Comparison of ENCODE assay signal across 1 cellular context in the genomic region with DNA sequence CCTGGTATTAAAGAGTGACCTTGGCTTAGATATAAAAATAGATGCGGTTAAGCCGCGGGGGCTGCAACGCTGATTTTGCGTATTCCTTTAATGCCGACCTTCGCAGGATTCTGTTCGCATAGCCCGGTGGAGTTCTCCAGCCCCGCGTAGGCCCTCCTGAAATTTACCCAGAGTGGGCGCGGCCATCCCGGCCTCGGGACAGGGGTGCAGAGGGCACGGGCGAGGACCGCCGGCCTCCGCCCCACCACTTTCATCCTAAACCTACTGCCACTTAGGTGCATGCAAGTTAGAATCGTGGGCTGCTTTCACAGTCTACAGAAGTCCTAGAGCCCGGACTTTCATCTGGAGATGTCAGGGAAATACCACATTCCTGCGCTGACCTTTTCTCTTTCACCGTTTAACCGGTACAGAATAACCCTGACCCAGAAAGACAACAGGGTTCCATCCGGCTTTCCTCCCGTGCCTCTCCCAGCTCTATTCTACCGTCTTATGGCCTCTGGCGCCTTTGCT.
TF ChIP-seq lines count a peak whose summit lies in the region.

No MANE protein-coding gene starts in this region.

TF ChIP-seq in HepG2, 621 proteins besides CTCF, POLR2A, EP300 and RAD21 (continued from another document and continues in another):
- TF ChIP-seq, protein P1, sequence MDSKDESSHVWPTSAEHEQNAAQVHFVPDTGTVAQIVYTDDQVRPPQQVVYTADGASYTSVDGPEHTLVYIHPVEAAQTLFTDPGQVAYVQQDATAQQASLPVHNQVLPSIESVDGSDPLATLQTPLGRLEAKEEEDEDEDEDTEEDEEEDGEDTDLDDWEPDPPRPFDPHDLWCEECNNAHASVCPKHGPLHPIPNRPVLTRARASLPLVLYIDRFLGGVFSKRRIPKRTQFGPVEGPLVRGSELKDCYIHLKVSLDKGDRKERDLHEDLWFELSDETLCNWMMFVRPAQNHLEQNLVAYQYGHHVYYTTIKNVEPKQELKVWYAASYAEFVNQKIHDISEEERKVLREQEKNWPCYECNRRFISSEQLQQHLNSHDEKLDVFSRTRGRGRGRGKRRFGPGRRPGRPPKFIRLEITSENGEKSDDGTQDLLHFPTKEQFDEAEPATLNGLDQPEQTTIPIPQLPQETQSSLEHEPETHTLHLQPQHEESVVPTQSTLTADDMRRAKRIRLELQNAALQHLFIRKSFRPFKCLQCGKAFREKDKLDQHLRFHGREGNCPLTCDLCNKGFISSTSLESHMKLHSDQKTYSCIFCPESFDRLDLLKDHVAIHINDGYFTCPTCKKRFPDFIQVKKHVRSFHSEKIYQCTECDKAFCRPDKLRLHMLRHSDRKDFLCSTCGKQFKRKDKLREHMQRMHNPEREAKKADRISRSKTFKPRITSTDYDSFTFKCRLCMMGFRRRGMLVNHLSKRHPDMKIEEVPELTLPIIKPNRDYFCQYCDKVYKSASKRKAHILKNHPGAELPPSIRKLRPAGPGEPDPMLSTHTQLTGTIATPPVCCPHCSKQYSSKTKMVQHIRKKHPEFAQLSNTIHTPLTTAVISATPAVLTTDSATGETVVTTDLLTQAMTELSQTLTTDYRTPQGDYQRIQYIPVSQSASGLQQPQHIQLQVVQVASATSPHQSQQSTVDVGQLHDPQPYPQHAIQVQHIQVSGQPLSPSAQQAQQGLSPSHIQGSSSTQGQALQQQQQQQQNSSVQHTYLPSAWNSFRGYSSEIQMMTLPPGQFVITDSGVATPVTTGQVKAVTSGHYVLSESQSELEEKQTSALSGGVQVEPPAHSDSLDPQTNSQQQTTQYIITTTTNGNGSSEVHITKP (CRISPR knock-in tag; IDR thresholded peaks at IDR 0.05; ENCODE audit: low read depth) = peak; percentile 95
- TF ChIP-seq MTA3 (CRISPR knock-in tag; IDR thresholded peaks at IDR 0.05) = no peak
- TF ChIP-seq MAFK (conservative IDR thresholded peaks at IDR 0.05 in 1 of 2, IDR thresholded peaks at IDR 0.05 in 1 of 2; ENCODE audit: low read length in 2 of 2) = no peak
- TF ChIP-seq PRPF4 (IDR thresholded peaks at IDR 0.05; ENCODE audit: low read depth, low read length, poor library complexity, severe bottlenecking) = no peak
- no peak for TF ChIP-seq ZNF10 (CRISPR knock-in tag; IDR thresholded peaks at IDR 0.05; ENCODE audit: borderline replicate concordance, low read depth)
- TF ChIP-seq ZNF607 (CRISPR knock-in tag; IDR thresholded peaks at IDR 0.05; ENCODE audit: borderline replicate concordance) = peak; percentile 80; the same call in 1 of the 2 replicates
- TF ChIP-seq, protein P2, sequence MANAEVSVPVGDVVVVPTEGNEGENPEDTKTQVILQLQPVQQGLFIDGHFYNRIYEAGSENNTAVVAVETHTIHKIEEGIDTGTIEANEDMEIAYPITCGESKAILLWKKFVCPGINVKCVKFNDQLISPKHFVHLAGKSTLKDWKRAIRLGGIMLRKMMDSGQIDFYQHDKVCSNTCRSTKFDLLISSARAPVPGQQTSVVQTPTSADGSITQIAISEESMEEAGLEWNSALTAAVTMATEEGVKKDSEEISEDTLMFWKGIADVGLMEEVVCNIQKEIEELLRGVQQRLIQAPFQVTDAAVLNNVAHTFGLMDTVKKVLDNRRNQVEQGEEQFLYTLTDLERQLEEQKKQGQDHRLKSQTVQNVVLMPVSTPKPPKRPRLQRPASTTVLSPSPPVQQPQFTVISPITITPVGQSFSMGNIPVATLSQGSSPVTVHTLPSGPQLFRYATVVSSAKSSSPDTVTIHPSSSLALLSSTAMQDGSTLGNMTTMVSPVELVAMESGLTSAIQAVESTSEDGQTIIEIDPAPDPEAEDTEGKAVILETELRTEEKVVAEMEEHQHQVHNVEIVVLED (CRISPR knock-in tag; IDR thresholded peaks at IDR 0.05; ENCODE audit: borderline replicate concordance) = no peak; the same call in 1 of the 2 replicates
- no peak for TF ChIP-seq MAFF (IDR thresholded peaks at IDR 0.05; ENCODE audit: low read depth, low read length)
- no peak for TF ChIP-seq TMF1 (CRISPR knock-in tag; IDR thresholded peaks at IDR 0.05; ENCODE audit: low read depth)
- TF ChIP-seq AGO1 (IDR thresholded peaks at IDR 0.05; ENCODE audit: low read depth, low read length, poor library complexity, severe bottlenecking) = peak; percentile 41
- TF ChIP-seq ZNF558 (CRISPR knock-in tag; IDR thresholded peaks at IDR 0.05; ENCODE audit: borderline replicate concordance) = no peak; the same call in 1 of the 2 replicates
- TF ChIP-seq ZNF841 (CRISPR knock-in tag; IDR thresholded peaks at IDR 0.05; ENCODE audit: borderline replicate concordance) = no peak
- TF ChIP-seq, protein P3, sequence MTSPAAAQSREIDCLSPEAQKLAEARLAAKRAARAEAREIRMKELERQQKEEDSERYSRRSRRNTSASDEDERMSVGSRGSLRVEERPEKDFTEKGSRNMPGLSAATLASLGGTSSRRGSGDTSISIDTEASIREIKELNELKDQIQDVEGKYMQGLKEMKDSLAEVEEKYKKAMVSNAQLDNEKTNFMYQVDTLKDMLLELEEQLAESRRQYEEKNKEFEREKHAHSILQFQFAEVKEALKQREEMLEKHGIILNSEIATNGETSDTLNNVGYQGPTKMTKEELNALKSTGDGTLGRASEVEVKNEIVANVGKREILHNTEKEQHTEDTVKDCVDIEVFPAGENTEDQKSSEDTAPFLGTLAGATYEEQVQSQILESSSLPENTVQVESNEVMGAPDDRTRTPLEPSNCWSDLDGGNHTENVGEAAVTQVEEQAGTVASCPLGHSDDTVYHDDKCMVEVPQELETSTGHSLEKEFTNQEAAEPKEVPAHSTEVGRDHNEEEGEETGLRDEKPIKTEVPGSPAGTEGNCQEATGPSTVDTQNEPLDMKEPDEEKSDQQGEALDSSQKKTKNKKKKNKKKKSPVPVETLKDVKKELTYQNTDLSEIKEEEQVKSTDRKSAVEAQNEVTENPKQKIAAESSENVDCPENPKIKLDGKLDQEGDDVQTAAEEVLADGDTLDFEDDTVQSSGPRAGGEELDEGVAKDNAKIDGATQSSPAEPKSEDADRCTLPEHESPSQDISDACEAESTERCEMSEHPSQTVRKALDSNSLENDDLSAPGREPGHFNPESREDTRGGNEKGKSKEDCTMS (CRISPR knock-in tag; conservative IDR thresholded peaks at IDR 0.05) = no peak
- TF ChIP-seq, protein P4, sequence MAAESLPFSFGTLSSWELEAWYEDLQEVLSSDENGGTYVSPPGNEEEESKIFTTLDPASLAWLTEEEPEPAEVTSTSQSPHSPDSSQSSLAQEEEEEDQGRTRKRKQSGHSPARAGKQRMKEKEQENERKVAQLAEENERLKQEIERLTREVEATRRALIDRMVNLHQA (CRISPR knock-in tag; IDR thresholded peaks at IDR 0.05) = no peak
- no peak for TF ChIP-seq ISX (CRISPR knock-in tag; conservative IDR thresholded peaks at IDR 0.05)
- TF ChIP-seq ZNF562 (CRISPR knock-in tag; IDR thresholded peaks at IDR 0.05; ENCODE audit: borderline replicate concordance) = no peak
- TF ChIP-seq, protein P5, sequence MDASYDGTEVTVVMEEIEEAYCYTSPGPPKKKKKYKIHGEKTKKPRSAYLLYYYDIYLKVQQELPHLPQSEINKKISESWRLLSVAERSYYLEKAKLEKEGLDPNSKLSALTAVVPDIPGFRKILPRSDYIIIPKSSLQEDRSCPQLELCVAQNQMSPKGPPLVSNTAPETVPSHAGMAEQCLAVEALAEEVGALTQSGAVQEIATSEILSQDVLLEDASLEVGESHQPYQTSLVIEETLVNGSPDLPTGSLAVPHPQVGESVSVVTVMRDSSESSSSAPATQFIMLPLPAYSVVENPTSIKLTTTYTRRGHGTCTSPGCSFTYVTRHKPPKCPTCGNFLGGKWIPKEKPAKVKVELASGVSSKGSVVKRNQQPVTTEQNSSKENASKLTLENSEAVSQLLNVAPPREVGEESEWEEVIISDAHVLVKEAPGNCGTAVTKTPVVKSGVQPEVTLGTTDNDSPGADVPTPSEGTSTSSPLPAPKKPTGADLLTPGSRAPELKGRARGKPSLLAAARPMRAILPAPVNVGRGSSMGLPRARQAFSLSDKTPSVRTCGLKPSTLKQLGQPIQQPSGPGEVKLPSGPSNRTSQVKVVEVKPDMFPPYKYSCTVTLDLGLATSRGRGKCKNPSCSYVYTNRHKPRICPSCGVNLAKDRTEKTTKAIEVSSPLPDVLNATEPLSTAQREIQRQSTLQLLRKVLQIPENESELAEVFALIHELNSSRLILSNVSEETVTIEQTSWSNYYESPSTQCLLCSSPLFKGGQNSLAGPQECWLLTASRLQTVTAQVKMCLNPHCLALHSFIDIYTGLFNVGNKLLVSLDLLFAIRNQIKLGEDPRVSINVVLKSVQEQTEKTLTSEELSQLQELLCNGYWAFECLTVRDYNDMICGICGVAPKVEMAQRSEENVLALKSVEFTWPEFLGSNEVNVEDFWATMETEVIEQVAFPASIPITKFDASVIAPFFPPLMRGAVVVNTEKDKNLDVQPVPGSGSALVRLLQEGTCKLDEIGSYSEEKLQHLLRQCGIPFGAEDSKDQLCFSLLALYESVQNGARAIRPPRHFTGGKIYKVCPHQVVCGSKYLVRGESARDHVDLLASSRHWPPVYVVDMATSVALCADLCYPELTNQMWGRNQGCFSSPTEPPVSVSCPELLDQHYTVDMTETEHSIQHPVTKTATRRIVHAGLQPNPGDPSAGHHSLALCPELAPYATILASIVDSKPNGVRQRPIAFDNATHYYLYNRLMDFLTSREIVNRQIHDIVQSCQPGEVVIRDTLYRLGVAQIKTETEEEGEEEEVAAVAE (CRISPR knock-in tag; IDR thresholded peaks at IDR 0.05; ENCODE audit: borderline replicate concordance) = no peak
- TF ChIP-seq, protein P6, sequence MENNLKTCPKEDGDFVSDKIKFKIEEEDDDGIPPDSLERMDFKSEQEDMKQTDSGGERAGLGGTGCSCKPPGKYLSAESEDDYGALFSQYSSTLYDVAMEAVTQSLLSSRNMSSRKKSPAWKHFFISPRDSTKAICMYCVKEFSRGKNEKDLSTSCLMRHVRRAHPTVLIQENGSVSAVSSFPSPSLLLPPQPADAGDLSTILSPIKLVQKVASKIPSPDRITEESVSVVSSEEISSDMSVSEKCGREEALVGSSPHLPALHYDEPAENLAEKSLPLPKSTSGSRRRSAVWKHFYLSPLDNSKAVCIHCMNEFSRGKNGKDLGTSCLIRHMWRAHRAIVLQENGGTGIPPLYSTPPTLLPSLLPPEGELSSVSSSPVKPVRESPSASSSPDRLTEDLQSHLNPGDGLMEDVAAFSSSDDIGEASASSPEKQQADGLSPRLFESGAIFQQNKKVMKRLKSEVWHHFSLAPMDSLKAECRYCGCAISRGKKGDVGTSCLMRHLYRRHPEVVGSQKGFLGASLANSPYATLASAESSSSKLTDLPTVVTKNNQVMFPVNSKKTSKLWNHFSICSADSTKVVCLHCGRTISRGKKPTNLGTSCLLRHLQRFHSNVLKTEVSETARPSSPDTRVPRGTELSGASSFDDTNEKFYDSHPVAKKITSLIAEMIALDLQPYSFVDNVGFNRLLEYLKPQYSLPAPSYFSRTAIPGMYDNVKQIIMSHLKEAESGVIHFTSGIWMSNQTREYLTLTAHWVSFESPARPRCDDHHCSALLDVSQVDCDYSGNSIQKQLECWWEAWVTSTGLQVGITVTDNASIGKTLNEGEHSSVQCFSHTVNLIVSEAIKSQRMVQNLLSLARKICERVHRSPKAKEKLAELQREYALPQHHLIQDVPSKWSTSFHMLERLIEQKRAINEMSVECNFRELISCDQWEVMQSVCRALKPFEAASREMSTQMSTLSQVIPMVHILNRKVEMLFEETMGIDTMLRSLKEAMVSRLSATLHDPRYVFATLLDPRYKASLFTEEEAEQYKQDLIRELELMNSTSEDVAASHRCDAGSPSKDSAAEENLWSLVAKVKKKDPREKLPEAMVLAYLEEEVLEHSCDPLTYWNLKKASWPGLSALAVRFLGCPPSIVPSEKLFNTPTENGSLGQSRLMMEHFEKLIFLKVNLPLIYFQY (CRISPR knock-in tag; IDR thresholded peaks at IDR 0.05; ENCODE audit: borderline replicate concordance) = peak; percentile 87
- TF ChIP-seq GLI4 (CRISPR knock-in tag; IDR thresholded peaks at IDR 0.05; ENCODE audit: borderline replicate concordance) = no peak
- no peak for TF ChIP-seq ZMYM2 (CRISPR knock-in tag; IDR thresholded peaks at IDR 0.05)
- no peak for TF ChIP-seq NCOA1 (CRISPR knock-in tag; IDR thresholded peaks at IDR 0.05)
- peak; percentile 76; the same call in 1 of the 2 replicates for TF ChIP-seq ESRRA (CRISPR knock-in tag; IDR thresholded peaks at IDR 0.05; ENCODE audit: low read depth)
- TF ChIP-seq, protein P7, sequence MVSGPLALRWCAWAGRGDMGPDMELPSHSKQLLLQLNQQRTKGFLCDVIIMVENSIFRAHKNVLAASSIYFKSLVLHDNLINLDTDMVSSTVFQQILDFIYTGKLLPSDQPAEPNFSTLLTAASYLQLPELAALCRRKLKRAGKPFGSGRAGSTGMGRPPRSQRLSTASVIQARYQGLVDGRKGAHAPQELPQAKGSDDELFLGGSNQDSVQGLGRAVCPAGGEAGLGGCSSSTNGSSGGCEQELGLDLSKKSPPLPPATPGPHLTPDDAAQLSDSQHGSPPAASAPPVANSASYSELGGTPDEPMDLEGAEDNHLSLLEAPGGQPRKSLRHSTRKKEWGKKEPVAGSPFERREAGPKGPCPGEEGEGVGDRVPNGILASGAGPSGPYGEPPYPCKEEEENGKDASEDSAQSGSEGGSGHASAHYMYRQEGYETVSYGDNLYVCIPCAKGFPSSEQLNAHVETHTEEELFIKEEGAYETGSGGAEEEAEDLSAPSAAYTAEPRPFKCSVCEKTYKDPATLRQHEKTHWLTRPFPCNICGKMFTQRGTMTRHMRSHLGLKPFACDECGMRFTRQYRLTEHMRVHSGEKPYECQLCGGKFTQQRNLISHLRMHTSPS (CRISPR knock-in tag; IDR thresholded peaks at IDR 0.05; ENCODE audit: low read depth) = peak; percentile 21; the same call in 1 of the 2 replicates
- TF ChIP-seq ZNF644 (CRISPR knock-in tag; IDR thresholded peaks at IDR 0.05; ENCODE audit: low read depth) = no peak
- TF ChIP-seq ZNF788 (CRISPR knock-in tag; IDR thresholded peaks at IDR 0.05; ENCODE audit: borderline replicate concordance) = peak; percentile 82; the same call in 1 of the 2 replicates
- peak; percentile 30; the same call in 1 of the 2 replicates for TF ChIP-seq ZNF143 (CRISPR knock-in tag; IDR thresholded peaks at IDR 0.05)
- peak; percentile 81 for TF ChIP-seq SAP130 (CRISPR knock-in tag; IDR thresholded peaks at IDR 0.05; ENCODE audit: low read depth)
- TF ChIP-seq, protein P8, sequence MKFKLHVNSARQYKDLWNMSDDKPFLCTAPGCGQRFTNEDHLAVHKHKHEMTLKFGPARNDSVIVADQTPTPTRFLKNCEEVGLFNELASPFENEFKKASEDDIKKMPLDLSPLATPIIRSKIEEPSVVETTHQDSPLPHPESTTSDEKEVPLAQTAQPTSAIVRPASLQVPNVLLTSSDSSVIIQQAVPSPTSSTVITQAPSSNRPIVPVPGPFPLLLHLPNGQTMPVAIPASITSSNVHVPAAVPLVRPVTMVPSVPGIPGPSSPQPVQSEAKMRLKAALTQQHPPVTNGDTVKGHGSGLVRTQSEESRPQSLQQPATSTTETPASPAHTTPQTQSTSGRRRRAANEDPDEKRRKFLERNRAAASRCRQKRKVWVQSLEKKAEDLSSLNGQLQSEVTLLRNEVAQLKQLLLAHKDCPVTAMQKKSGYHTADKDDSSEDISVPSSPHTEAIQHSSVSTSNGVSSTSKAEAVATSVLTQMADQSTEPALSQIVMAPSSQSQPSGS (CRISPR knock-in tag; IDR thresholded peaks at IDR 0.05) = peak; percentile 64; the same call in 1 of the 2 replicates
